9 cellular contexts compared by ENCODE assay signal in the genomic region with DNA sequence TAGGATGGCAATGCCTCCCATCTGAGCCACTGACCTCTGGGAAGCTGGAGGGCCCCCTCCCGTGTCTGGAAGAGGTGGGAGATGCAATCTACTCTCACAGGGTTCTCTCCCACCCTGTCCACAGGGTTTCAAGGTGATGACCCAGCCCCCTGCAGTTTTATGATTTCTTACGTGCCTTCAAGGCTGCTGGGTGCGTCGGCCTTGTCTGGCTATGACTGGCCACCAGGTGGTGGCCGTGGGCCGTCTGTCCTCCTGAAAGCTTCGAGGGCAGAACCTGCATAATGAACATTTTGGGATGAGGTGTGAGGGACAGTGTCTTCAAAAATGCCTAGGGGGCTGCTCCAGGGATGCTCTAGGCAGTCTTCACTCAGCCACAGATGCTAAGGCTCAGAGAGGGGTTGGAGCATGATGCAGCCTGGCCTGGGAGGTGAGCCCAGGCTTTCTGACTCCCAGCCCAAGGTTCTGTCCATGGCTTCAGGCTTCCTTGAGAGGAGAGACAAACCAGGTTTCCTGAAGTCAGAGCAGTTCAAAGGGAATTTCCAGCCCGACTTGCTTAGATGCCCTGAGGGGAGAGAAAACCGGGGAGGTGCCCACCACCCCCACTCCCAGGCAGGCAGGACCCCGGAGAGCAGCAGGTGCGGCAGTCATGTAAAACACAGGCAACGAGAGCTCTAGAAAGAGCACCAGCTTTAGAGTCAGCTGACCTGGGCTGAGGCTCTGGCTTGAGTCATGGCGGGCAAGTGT. TPM values are rescaled to one million over a fixed set of nuclear protein-coding genes. Genes with fewer than 3 reads are reported as not detected.
A peak's percentile ranks its signal among the peaks of the same experiment; 100 is the strongest.
DNase-seq lines count a peak whose midpoint lies in the region; ATAC-seq, FAIRE-seq and TF ChIP-seq lines count a peak whose summit lies in the region.
"Had no signal": no experiment of that assay in that cellular context is flagged by ENCODE, and none has a peak within 500 bp of the region (broad histone marks: within the 10 kb centered on the region; RNA-seq: fewer than 3 reads in every experiment).

No MANE protein-coding gene starts in this region.

- H3K4me1 ChIP-seq in astrocyte (ENCODE audit: insufficient read depth, low read length) (peaks cover 15% of the 10 kb centered on the region), tibial nerve (peaks cover 0 to 34% (median 7%) of the 10 kb centered on the region in 4 donors)
- H3K4me1 ChIP-seq: suprapubic skin had no signal

- peak; percentile 91 for TF ChIP-seq CTCF in LNCaP clone FGC (IDR thresholded peaks at IDR 0.05; ENCODE audit: control insufficient read depth, extremely low read depth, insufficient read depth)
- peak; percentile 82 for TF ChIP-seq CTCF in astrocyte (IDR thresholded peaks at IDR 0.05; ENCODE audit: insufficient read depth, low read depth, low read length)
- TF ChIP-seq CTCF in tibial nerve (IDR thresholded peaks at IDR 0.05): peak; percentile 43 to 85 (median 64)

- no peaks in the 10 kb centered on the region for H3K79me2 ChIP-seq in astrocyte (ENCODE audit: insufficient read depth, low read length)

- H3K4me3 ChIP-seq in LNCaP clone FGC (ENCODE audit: low read depth, low read length) (no peak overlapping the region), astrocyte (ENCODE audit: insufficient read depth, low read depth, low read length) (no peak overlapping the region), tibial nerve (no peak overlapping the region)
- H3K4me3 ChIP-seq: suprapubic skin had no signal

- no peaks in the 10 kb centered on the region for H3K27me3 ChIP-seq in astrocyte (ENCODE audit: insufficient read depth, low read length)
- H3K27me3 ChIP-seq in tibial nerve: no peaks in the 10 kb centered on the region
- H3K27me3 ChIP-seq: suprapubic skin had no signal

- H3K4me3 Mint-ChIP-seq in activated naive CD4-positive, alpha-beta T cell treated with anti-CD3 and anti-CD28 coated beads, Interleukin-2, amount 50 U/mL, for 24 hours: no peak overlapping the region
- no peak overlapping the region for H3K4me3 Mint-ChIP-seq in astrocyte (ENCODE audit: unreplicated experiment)

- FAIRE-seq in astrocyte (lab: Jason Lieb, UNC): no peak

- H4K20me1 ChIP-seq in astrocyte (ENCODE audit: insufficient read depth, low read length): no peaks in the 10 kb centered on the region

- 39 to 52% methylated on average over 13 of the region's 13 CpGs for WGBS in tibial nerve, 2 donors

- no peaks in the 10 kb centered on the region for H3K9me3 ChIP-seq in astrocyte (ENCODE audit: insufficient read depth, low read depth, low read length)
- no peaks in the 10 kb centered on the region for H3K9me3 ChIP-seq in tibial nerve
- H3K9me3 ChIP-seq: suprapubic skin had no signal

- peak overlapping the region; percentile 82 for H3K27ac Mint-ChIP-seq in activated naive CD4-positive, alpha-beta T cell treated with anti-CD3 and anti-CD28 coated beads, Interleukin-2, amount 50 U/mL, for 24 hours
- no peak overlapping the region for H3K27ac Mint-ChIP-seq in astrocyte (ENCODE audit: unreplicated experiment)

- TF ChIP-seq POLR2A in tibial nerve (IDR thresholded peaks at IDR 0.05): no peak

- no peaks in the 10 kb centered on the region for H3K27me3 Mint-ChIP-seq in activated naive CD4-positive, alpha-beta T cell treated with anti-CD3 and anti-CD28 coated beads, Interleukin-2, amount 50 U/mL, for 24 hours
- H3K27me3 Mint-ChIP-seq in astrocyte (ENCODE audit: low read depth, unreplicated experiment): peaks cover 21% of the 10 kb centered on the region

- H3K27ac ChIP-seq in astrocyte (ENCODE audit: low read depth, low read length) (no peak overlapping the region), tibial nerve (peak overlapping the region in 2 of 4 donors; percentile 2 to 45)
- H3K27ac ChIP-seq: suprapubic skin had no signal

- no peaks in the 10 kb centered on the region for H3K9me3 Mint-ChIP-seq in activated naive CD4-positive, alpha-beta T cell treated with anti-CD3 and anti-CD28 coated beads, Interleukin-2, amount 50 U/mL, for 24 hours
- H3K9me3 Mint-ChIP-seq in astrocyte (ENCODE audit: unreplicated experiment): no peaks in the 10 kb centered on the region

- no peak overlapping the region for H3K4me2 ChIP-seq in astrocyte (ENCODE audit: low read length)

- no peak overlapping the region for H2AFZ ChIP-seq in astrocyte (ENCODE audit: low read depth, low read length)

- H3K36me3 ChIP-seq in astrocyte (ENCODE audit: insufficient read depth, low read length) (no peaks in the 10 kb centered on the region), tibial nerve (no peaks in the 10 kb centered on the region)
- H3K36me3 ChIP-seq: suprapubic skin had no signal

- no peak for ATAC-seq in GM18858 (IDR thresholded peaks at IDR 0.05; ENCODE audit: unreplicated experiment)

- H3K4me1 Mint-ChIP-seq in activated naive CD4-positive, alpha-beta T cell treated with anti-CD3 and anti-CD28 coated beads, Interleukin-2, amount 50 U/mL, for 24 hours: peaks cover 79% of the 10 kb centered on the region
- peaks cover 7% of the 10 kb centered on the region for H3K4me1 Mint-ChIP-seq in astrocyte (ENCODE audit: low read depth, unreplicated experiment)

- no peaks in the 10 kb centered on the region for H3K36me3 Mint-ChIP-seq in activated naive CD4-positive, alpha-beta T cell treated with anti-CD3 and anti-CD28 coated beads, Interleukin-2, amount 50 U/mL, for 24 hours
- no peaks in the 10 kb centered on the region for H3K36me3 Mint-ChIP-seq in astrocyte (ENCODE audit: low read depth, unreplicated experiment)

- H3K9ac ChIP-seq in astrocyte (ENCODE audit: low read length): no peak overlapping the region

- no peak for TF ChIP-seq EP300 in tibial nerve (IDR thresholded peaks at IDR 0.05)

- no peak for DNase-seq in activated naive CD4-positive, alpha-beta T cell (lab: John Stamatoyannopoulos, UW)
- no peak for DNase-seq in LNCaP clone FGC (ENCODE audit: low read depth)
- no peak for DNase-seq in astrocyte (ENCODE audit: low read depth)
- DNase-seq in islet precursor cell: peak; percentile 81
- DNase-seq in tibial nerve (ENCODE audit: low spot score in 2 of 2): no peak
- no peak for DNase-seq in activated gamma-delta T cell treated with Interleukin-2 at 50 U/mL for 16 hours

RNA-seq across cellular contexts. Expression of a gene that starts 18.7 kb away (rescaled TPM):
- total RNA-seq in astrocyte (15.9 and 18.6 TPM in 2 replicates), tibial nerve (10 to 100 TPM; 18.2 to 34.5 (median 23.8) TPM)

RNA-seq across cellular contexts. Expression of a gene that starts 36.4 kb away (rescaled TPM):
- total RNA-seq in astrocyte (75.9 and 90.6 TPM in 2 replicates), tibial nerve (10 to 100 TPM; 10.1 to 17.8 (median 13.1) TPM)
